Comparison of ENCODE assay signal across 19 cellular contexts in the genomic region with DNA sequence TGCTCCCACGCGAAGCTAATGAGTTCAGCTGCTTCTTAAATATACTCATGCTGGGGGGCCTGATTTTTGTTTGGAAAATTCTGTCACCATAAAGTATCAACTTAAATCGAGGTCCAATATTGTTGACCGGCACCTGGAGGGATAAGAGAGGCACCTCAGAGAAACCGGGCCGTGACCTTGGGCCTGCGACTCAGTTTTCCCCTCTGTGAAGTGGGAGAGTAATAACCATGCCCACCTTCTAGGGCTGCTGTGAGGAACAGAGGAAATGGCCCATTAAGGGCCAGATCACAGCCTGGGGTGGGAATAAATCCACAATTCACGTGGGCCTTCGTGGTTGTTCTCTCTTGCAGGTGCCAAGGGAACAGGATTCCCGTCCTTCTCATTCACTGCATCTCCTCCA. TPM values are rescaled to one million over a fixed set of nuclear protein-coding genes. Genes with fewer than 3 reads are reported as not detected.
A peak's percentile ranks its signal among the peaks of the same experiment; 100 is the strongest.
DNase-seq lines count a peak whose midpoint lies in the region; ATAC-seq and TF ChIP-seq lines count a peak whose summit lies in the region.
"Had no signal": no experiment of that assay in that cellular context is flagged by ENCODE, and none has a peak within 500 bp of the region (broad histone marks: within the 10 kb centered on the region; RNA-seq: fewer than 3 reads in every experiment).

No MANE protein-coding gene starts in this region.

- H2BK120ac ChIP-seq in IMR-90 (ENCODE audit: low read depth, low read length): no peak overlapping the region

- H3K79me1 ChIP-seq in IMR-90 (ENCODE audit: low read depth in 1 of 2, low read length in 2 of 2): no peaks in the 10 kb centered on the region

- CTCF ChIA-PET in IMR-90 (lab: Yijun Ruan, JAX): interaction anchor here (0.6 kb wide), 1 partner anchor 933 kb away, joined by 3 read pairs; no protein-coding TSS in a partner anchor

- BruUV-seq in IMR-90 (replicated peaks; lab: Mats Ljungman, UMichigan): no TSS peak

- H2AK9ac ChIP-seq in IMR-90 (replicated peaks; ENCODE audit: low read depth, low read length, poor library complexity): peak overlapping the region; percentile 50

- TF ChIP-seq RAD21 in IMR-90 (IDR thresholded peaks at IDR 0.05; ENCODE audit: low read length): no peak

- no peak overlapping the region for H3K23ac ChIP-seq in IMR-90 (ENCODE audit: low read depth, low read length)

- H3K18ac ChIP-seq in IMR-90 (ENCODE audit: low read depth, low read length): no peak overlapping the region

- no peaks in the 10 kb centered on the region for H3K79me2 ChIP-seq in OCI-LY3 (ENCODE audit: low read length)

- H3K56ac ChIP-seq in IMR-90 (ENCODE audit: extremely low read depth, insufficient read depth, low read length): no peak overlapping the region

- H3K14ac ChIP-seq in IMR-90 (replicated peaks; ENCODE audit: low read depth, low read length): no peak overlapping the region

- POLR2A ChIA-PET in IMR-90 (lab: Charles Lee; ENCODE audit: unreplicated experiment): no interaction called here

- H4K91ac ChIP-seq in IMR-90 (ENCODE audit: insufficient read depth, low read depth, low read length): no peak overlapping the region

- H3K9me3 ChIP-seq in IMR-90 (ENCODE audit: control insufficient read depth, insufficient read depth, low read length): no peaks in the 10 kb centered on the region
- peaks cover 3% of the 10 kb centered on the region; the same call in 1 of the 2 replicates for H3K9me3 ChIP-seq in OCI-LY3 (ENCODE audit: insufficient read depth, low read length)
- no peaks in the 10 kb centered on the region for H3K9me3 ChIP-seq in sigmoid colon
- H3K9me3 ChIP-seq in prostate gland: no peaks in the 10 kb centered on the region
- H3K9me3 ChIP-seq: BE2C, HAP-1 had no signal

- H3K27ac ChIP-seq in IMR-90 (ENCODE audit: insufficient read depth, low read length) (no peak overlapping the region), OCI-LY3 (ENCODE audit: low read length) (peak overlapping the region; percentile 44), sigmoid colon (no peak overlapping the region), prostate gland (no peak overlapping the region)
- H3K27ac ChIP-seq: GM23248 had no signal

- no peak for ATAC-seq in IMR-90 (ENCODE audit: low read depth)

- H3K27me3 ChIP-seq in IMR-90 (ENCODE audit: control insufficient read depth, insufficient read depth, low read length): no peaks in the 10 kb centered on the region; the same call in 1 of the 2 replicates
- no peaks in the 10 kb centered on the region for H3K27me3 ChIP-seq in OCI-LY3 (ENCODE audit: low read depth, low read length)
- H3K27me3 ChIP-seq in sigmoid colon: no peaks in the 10 kb centered on the region
- no peaks in the 10 kb centered on the region for H3K27me3 ChIP-seq in prostate gland (replicated peaks; ENCODE audit: insufficient read depth)
- H3K27me3 ChIP-seq: BE2C had no signal

- no peak overlapping the region for H2BK15ac ChIP-seq in IMR-90 (ENCODE audit: low read depth, low read length)

- no peak overlapping the region for H2AFZ ChIP-seq in IMR-90 (replicated peaks; ENCODE audit: low read length, poor library complexity)
- H2AFZ ChIP-seq in OCI-LY3 (ENCODE audit: low read depth, low read length): no peak overlapping the region
- H2AFZ ChIP-seq: GM23248 had no signal

- TF ChIP-seq POLR2A in IMR-90 (IDR thresholded peaks at IDR 0.05; ENCODE audit: low read depth, low read length): no peak
- TF ChIP-seq POLR2A in sigmoid colon (IDR thresholded peaks at IDR 0.05): no peak
- no peak for TF ChIP-seq POLR2A in prostate gland (IDR thresholded peaks at IDR 0.05)

- 0 out of 2 replicates have a peak, but pooled peaks cover 6% of the 10 kb centered on the region for H3K9me1 ChIP-seq in IMR-90 (ENCODE audit: insufficient read depth, low read length)

- dilution Hi-C loops in IMR-90 (cut with HindIII; ENCODE audit: low sequenced_read_pairs, unreplicated experiment): no loop called here

- no peaks in the 10 kb centered on the region for H3K4me1 ChIP-seq in IMR-90 (ENCODE audit: control insufficient read depth, insufficient read depth, low read length)
- H3K4me1 ChIP-seq in OCI-LY3 (ENCODE audit: low read length): peaks cover 61% of the 10 kb centered on the region
- no peaks in the 10 kb centered on the region for H3K4me1 ChIP-seq in sigmoid colon
- H3K4me1 ChIP-seq in prostate gland (replicated peaks): no peaks in the 10 kb centered on the region
- H3K4me1 ChIP-seq: BE2C had no signal

- no peak overlapping the region for H3K9ac ChIP-seq in IMR-90 (ENCODE audit: low read depth, low read length)
- H3K9ac ChIP-seq in OCI-LY3 (ENCODE audit: low read length): peak overlapping the region; percentile 10; the same call in 1 of the 2 replicates
- H3K9ac ChIP-seq: GM23248 had no signal

- no peak overlapping the region for H2BK5ac ChIP-seq in IMR-90 (ENCODE audit: low read depth, low read length, poor library complexity, severe bottlenecking)

- no peak overlapping the region for H3K4ac ChIP-seq in IMR-90 (ENCODE audit: low read depth, low read length)

- H3K4me3 ChIP-seq in IMR-90 (ENCODE audit: insufficient read depth, low read depth, low read length) (no peak overlapping the region), OCI-LY3 (ENCODE audit: low read length) (no peak overlapping the region), sigmoid colon (no peak overlapping the region), prostate gland (no peak overlapping the region)
- H3K4me3 ChIP-seq: GM23248, HAP-1 had no signal

- H4K20me1 ChIP-seq in IMR-90 (ENCODE audit: insufficient read depth, low read length): no peaks in the 10 kb centered on the region; the same call in 1 of the 2 replicates
- H4K20me1 ChIP-seq in OCI-LY3 (ENCODE audit: insufficient read depth, low read length): no peaks in the 10 kb centered on the region

- no peak overlapping the region for H4K5ac ChIP-seq in IMR-90 (ENCODE audit: low read depth, low read length)

- intact Hi-C loops in IMR-90 (cut with micrococcal nuclease) (no loop called here), sigmoid colon (cut with DNase I) (no loop called here), prostate gland (cut with DNase I) (no loop called here)

- DNase-seq in IMR-90 (no peak), islet precursor cell (peak; percentile 22), sigmoid colon (peak; percentile 34), DMS 273 (lab: John Stamatoyannopoulos, UW; ENCODE audit: unreplicated experiment) (no peak), prostate gland (ENCODE audit: low spot score) (no peak), medulla oblongata (ENCODE audit: extremely low spot score) (no peak)
- DNase-seq: ACHN; BE2C; C1 segment of cervical spinal cord; CD4-positive, CD25-positive, alpha-beta regulatory T cell; CD8-positive, alpha-beta memory T cell; COR-L47; DMS153; DMS79; GDM1; GM23248 had no signal

- no peak for TF ChIP-seq CTCF in IMR-90 (conservative IDR thresholded peaks at IDR 0.05; ENCODE audit: low read depth, low read length)
- no peak for TF ChIP-seq CTCF in OCI-LY3 (IDR thresholded peaks at IDR 0.05; ENCODE audit: low read depth, low read length)
- no peak for TF ChIP-seq CTCF in sigmoid colon (IDR thresholded peaks at IDR 0.05)
- TF ChIP-seq CTCF in prostate gland (IDR thresholded peaks at IDR 0.05): no peak

- H2AK5ac ChIP-seq in IMR-90 (ENCODE audit: low read depth, low read length): no peak overlapping the region

- H3K4me2 ChIP-seq in IMR-90 (ENCODE audit: low read depth, low read length) (no peak overlapping the region), OCI-LY3 (ENCODE audit: low read length) (0 out of 2 replicates have a peak overlapping the region, but pooled peaks have one; percentile 5)

- TF ChIP-seq EP300 in sigmoid colon (IDR thresholded peaks at IDR 0.05): no peak

- H3K36me3 ChIP-seq in IMR-90 (ENCODE audit: control insufficient read depth, insufficient read depth, low read length) (no peaks in the 10 kb centered on the region), OCI-LY3 (replicated peaks; ENCODE audit: low read depth, low read length) (peaks cover 10% of the 10 kb centered on the region), sigmoid colon (no peaks in the 10 kb centered on the region), prostate gland (no peaks in the 10 kb centered on the region)
- H3K36me3 ChIP-seq: BE2C, HAP-1 had no signal

- in situ Hi-C loops in IMR-90 (cut with MboI; ENCODE audit: low sequenced_read_pairs): no loop called here

- WGBS in IMR-90 (ENCODE audit: extremely low coverage in 2 of 2, insufficient read length in 1 of 2), 2 experiments: 83% methylated on average over 2 of the region's 10 CpGs; no CpG with 5 or more reads in 1 of the 2 experiments
- WGBS in sigmoid colon, 2 donors: 92 to 95% methylated on average over 10 of the region's 10 CpGs
- WGBS in prostate gland: 93% methylated on average over 10 of the region's 10 CpGs

- H2BK20ac ChIP-seq in IMR-90 (ENCODE audit: low read depth, low read length): no peak overlapping the region

- H4K8ac ChIP-seq in IMR-90 (ENCODE audit: low read depth in 2 of 2, low read length in 2 of 2): no peak overlapping the region

TF ChIP-seq in IMR-90, 13 proteins besides CTCF, POLR2A, EP300 and RAD21:
- TF ChIP-seq RFX5 (IDR thresholded peaks at IDR 0.05; ENCODE audit: low read depth, low read length): no peak
- TF ChIP-seq CHD1 (IDR thresholded peaks at IDR 0.05; ENCODE audit: low read depth, low read length): no peak
- TF ChIP-seq CEBPB (IDR thresholded peaks at IDR 0.05; ENCODE audit: low read depth, low read length): no peak

RNA-seq across cellular contexts. Expression of a gene that starts 39.4 kb away (rescaled TPM):
- 4.2 and 4.8 TPM in 2 replicates for total RNA-seq in IMR-90 (2012; rRNA removed)
- 3.2 TPM in 2 replicates for polyA plus RNA-seq in IMR-90 (2012; rRNA removed)
- 0.92 and 1.1 TPM in 2 replicates for polyA plus RNA-seq in IMR-90 (2012; cell fraction: cytosol; rRNA removed)
- polyA plus RNA-seq in IMR-90 (2012; cell fraction: nucleus; rRNA removed; ENCODE audit: low replicate concordance): 4.7 and 6.9 TPM in 2 replicates
- 1 to 10 TPM; 4.1 to 6.2 (median 4.6) TPM for total RNA-seq in sigmoid colon
- 1 to 10 TPM in 2 of 3 donors, under 1 TPM in 1; 0.69 to 2.8 (median 1.2) TPM for polyA plus RNA-seq in sigmoid colon
- 10 to 100 TPM in 1 of 2 donors, 1 to 10 TPM in 1; 5.1 to 10.3 TPM for total RNA-seq in prostate gland

RNA-seq across cellular contexts. Expression of a gene that starts 39.5 kb away (rescaled TPM):
- total RNA-seq in IMR-90 (2012; rRNA removed): 5.4 and 13.9 TPM in 2 replicates
- polyA plus RNA-seq in IMR-90 (2012; rRNA removed): 7.2 and 8.2 TPM in 2 replicates
- 1.4 and 3.6 TPM in 2 replicates for polyA plus RNA-seq in IMR-90 (2012; cell fraction: cytosol; rRNA removed)
- polyA plus RNA-seq in IMR-90 (2012; cell fraction: nucleus; rRNA removed; ENCODE audit: low replicate concordance): 0.60 and 3.7 TPM in 2 replicates
- 10 to 100 TPM; 11.4 to 18.2 (median 14.8) TPM for total RNA-seq in sigmoid colon
- polyA plus RNA-seq in sigmoid colon: 10 to 100 TPM in 1 of 3 donors, 1 to 10 TPM in 2; 3.6 to 19.9 (median 9.0) TPM
- total RNA-seq in prostate gland: 10 to 100 TPM in 1 of 2 donors, 1 to 10 TPM in 1; 9.0 to 19.1 TPM

RNA-seq across cellular contexts. Expression of a gene that starts 57.4 kb away (rescaled TPM):
- total RNA-seq in IMR-90 (2012; rRNA removed) (0.56 and 0.72 TPM in 2 replicates), sigmoid colon (1 to 10 TPM; 2.3 to 9.6 (median 5.6) TPM), prostate gland (10 to 100 TPM; 17.1 to 88.8 TPM)
- polyA plus RNA-seq in IMR-90 (2012; rRNA removed) (0.90 and 1.6 TPM in 2 replicates), sigmoid colon (1 to 10 TPM; 1.4 to 3.8 (median 1.8) TPM)
- polyA plus RNA-seq in IMR-90 (2012; cell fraction: cytosol; rRNA removed): 0.76 and 1.1 TPM in 2 replicates
- polyA plus RNA-seq in IMR-90 (2012; cell fraction: nucleus; rRNA removed; ENCODE audit: low replicate concordance): 0.25 and 0.38 TPM in 2 replicates
- total RNA-seq: HT-29 had no signal

Comparison
In these comparisons a context has a peak if more than half of its experiments do, and no peak if none do; other contexts are left out.
1. DNase-seq: peak in islet precursor cell (single experiment) and sigmoid colon (single experiment); none in IMR-90 (single experiment), DMS 273 (single experiment), prostate gland (single experiment) and medulla oblongata (single experiment).